ENCODE assay signal across 12 cellular contexts in the genomic region with DNA sequence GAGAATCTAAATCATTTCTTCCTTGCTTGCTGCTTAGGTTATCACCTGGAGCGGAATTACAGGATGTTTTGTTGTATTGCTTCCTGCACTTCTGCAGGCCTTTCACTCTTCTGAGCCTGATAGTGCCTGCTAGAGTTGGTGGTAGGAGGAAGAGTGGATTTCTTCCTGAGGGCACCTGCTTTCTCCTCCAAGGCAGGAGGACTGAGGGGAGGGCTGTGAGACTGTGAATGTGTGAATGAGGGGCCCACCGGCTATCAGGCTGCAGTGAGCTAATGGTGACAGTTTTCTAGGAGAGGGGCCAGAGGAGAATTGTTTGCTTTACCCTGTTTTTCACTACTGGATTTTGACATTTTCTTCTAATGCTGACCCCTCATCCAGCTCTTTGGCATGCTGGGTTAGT. TPM values are rescaled to one million over a fixed set of nuclear protein-coding genes. Genes with fewer than 3 reads are reported as not detected.
A peak's percentile ranks its signal among the peaks of the same experiment; 100 is the strongest.
DNase-seq lines count a peak whose midpoint lies in the region; ATAC-seq and TF ChIP-seq lines count a peak whose summit lies in the region.
"Had no signal": no experiment of that assay in that cellular context is flagged by ENCODE, and none has a peak within 500 bp of the region (broad histone marks: within the 10 kb centered on the region; RNA-seq: fewer than 3 reads in every experiment).

No MANE protein-coding gene starts in this region.

- no peaks in the 10 kb centered on the region for H3K9me3 Mint-ChIP-seq in naive thymus-derived CD4-positive, alpha-beta T cell

- H3K4me3 Mint-ChIP-seq in naive thymus-derived CD4-positive, alpha-beta T cell, result peak overlapping the region in 6 of 10 donors; percentile 39 to 71 (median 64)

- peaks cover 0 to 12% (median 8%) of the 10 kb centered on the region in 7 donors for H3K4me1 Mint-ChIP-seq in naive thymus-derived CD4-positive, alpha-beta T cell

- CTCF ChIA-PET in naive thymus-derived CD4-positive, alpha-beta T cell (lab: Charles Lee), result no interaction called here

- H3K27ac ChIP-seq in heart left ventricle, result peak overlapping the region; percentile 64 to 96 (median 86)
- peak overlapping the region; percentile 34 for H3K27ac ChIP-seq in colonic mucosa
- H3K27ac ChIP-seq in naive thymus-derived CD4-positive, alpha-beta T cell (ENCODE audit: low read depth, low read length), result no peak overlapping the region
- H3K27ac ChIP-seq in uterus, result peak overlapping the region; percentile 93 to 95

- peaks cover 0 to 53% (median 23%) of the 10 kb centered on the region in 12 donors for H3K4me1 ChIP-seq in heart left ventricle
- H3K4me1 ChIP-seq in colonic mucosa, result no peaks in the 10 kb centered on the region
- peaks cover 0 to 3% of the 10 kb centered on the region in 2 donors for H3K4me1 ChIP-seq in naive thymus-derived CD4-positive, alpha-beta T cell (ENCODE audit: control insufficient read depth in 2 of 2, insufficient read depth in 2 of 2, low read length in 2 of 2)
- H3K4me1 ChIP-seq in uterus, result peaks cover 7 to 10% of the 10 kb centered on the region in 2 donors

- DNase-seq in heart left ventricle (no peak), Right ventricle myocardium inferior (ENCODE audit: missing footprints) (no peak), colonic mucosa (no peak), uterus (no peak), GM03348 (ENCODE audit: low spot score) (no peak), GM20000 (ENCODE audit: low spot score) (no peak), NCI-H2081 treated with DMSO at 0.1 percent for 48 hours (lab: John Stamatoyannopoulos, UW) (no peak)
- DNase-seq in naive thymus-derived CD4-positive, alpha-beta T cell, result no peak
- DNase-seq: mucosa of descending colon; NCI-H2081; stimulated activated CD4-positive, alpha-beta T cell treated with anti-CD3 and anti-CD28 coated beads, Interleukin-4, amount 100 ng/mL, for 4 hours had no signal

- H3K36me3 ChIP-seq in heart left ventricle (peaks cover 0 to 11% (median 0%) of the 10 kb centered on the region in 9 donors), colonic mucosa (no peaks in the 10 kb centered on the region), uterus (no peaks in the 10 kb centered on the region)
- H3K36me3 ChIP-seq in naive thymus-derived CD4-positive, alpha-beta T cell (ENCODE audit: control insufficient read depth in 2 of 3, insufficient read depth in 3 of 3, low read length in 3 of 3), result no peaks in the 10 kb centered on the region

- H3K9me3 ChIP-seq in heart left ventricle (no peaks in the 10 kb centered on the region), colonic mucosa (no peaks in the 10 kb centered on the region), uterus (no peaks in the 10 kb centered on the region)
- H3K9me3 ChIP-seq in naive thymus-derived CD4-positive, alpha-beta T cell (ENCODE audit: control insufficient read depth in 2 of 3, low read length in 3 of 3), result no peaks in the 10 kb centered on the region
- H3K9me3 ChIP-seq: mucosa of descending colon had no signal

- peak overlapping the region in 2 of 12 donors; percentile 71 to 93 for H3K4me3 ChIP-seq in heart left ventricle
- H3K4me3 ChIP-seq in colonic mucosa, result no peak overlapping the region
- H3K4me3 ChIP-seq in naive thymus-derived CD4-positive, alpha-beta T cell (ENCODE audit: low read length), result no peak overlapping the region
- no peak overlapping the region for H3K4me3 ChIP-seq in uterus
- H3K4me3 ChIP-seq: mucosa of descending colon had no signal

- intact Hi-C loops in heart left ventricle (cut with DNase I), result loop anchor here in 9 of 10 donors (5.0 kb wide), 3 partner anchors 34 to 104 kb away; a partner anchor contains a TSS
- intact Hi-C loops in Right ventricle myocardium inferior (cut with DNase I), result loop anchor here (2.0 to 5.0 kb wide), 2 partner anchors 41 to 374 kb away; a partner anchor contains a TSS
- intact Hi-C loops in colonic mucosa (cut with DNase I), result loop anchor here (5.0 kb wide), 2 partner anchors 44 to 99 kb away; a partner anchor contains a TSS
- intact Hi-C loops in naive thymus-derived CD4-positive, alpha-beta T cell (cut with micrococcal nuclease), result no loop called here
- intact Hi-C loops in uterus (cut with DNase I; ENCODE audit: low total_unique reads), result no loop called here

- peaks cover 0 to 20% (median 0%) of the 10 kb centered on the region in 9 donors for H3K27me3 ChIP-seq in heart left ventricle
- no peaks in the 10 kb centered on the region for H3K27me3 ChIP-seq in colonic mucosa
- H3K27me3 ChIP-seq in naive thymus-derived CD4-positive, alpha-beta T cell (ENCODE audit: control insufficient read depth in 2 of 2, insufficient read depth in 2 of 2, low read length in 2 of 2), result peaks cover 0 to 3% of the 10 kb centered on the region in 2 donors
- H3K27me3 ChIP-seq in uterus, result no peaks in the 10 kb centered on the region

- ATAC-seq in heart left ventricle (no peak), Right ventricle myocardium inferior (no peak)
- no peak for ATAC-seq in naive thymus-derived CD4-positive, alpha-beta T cell

- H3K36me3 Mint-ChIP-seq in naive thymus-derived CD4-positive, alpha-beta T cell, result no peaks in the 10 kb centered on the region

- peaks cover 12 to 33% (median 27%) of the 10 kb centered on the region in 5 donors for H3K27me3 Mint-ChIP-seq in naive thymus-derived CD4-positive, alpha-beta T cell

- no peak overlapping the region for H3K9ac ChIP-seq in colonic mucosa (ENCODE audit: low read depth in 2 of 2, low read length in 2 of 2)

- H3K27ac Mint-ChIP-seq in naive thymus-derived CD4-positive, alpha-beta T cell, result no peak overlapping the region

- TF ChIP-seq POLR2A in heart left ventricle (IDR thresholded peaks at IDR 0.05) (no peak), uterus (IDR thresholded peaks at IDR 0.05) (no peak)

- TF ChIP-seq CTCF in heart left ventricle (IDR thresholded peaks at IDR 0.05) (no peak), colonic mucosa (IDR thresholded peaks at IDR 0.05) (no peak), uterus (IDR thresholded peaks at IDR 0.05) (no peak), GM20000 (IDR thresholded peaks at IDR 0.05; ENCODE audit: extremely low read depth, missing control alignments) (no peak)

- 57 to 71% (median 68%) methylated on average over 2 of the region's 2 CpGs for WGBS in heart left ventricle, 4 donors

- POLR2A ChIA-PET in naive thymus-derived CD4-positive, alpha-beta T cell (lab: Charles Lee), result no interaction called here

RNA-seq across cellular contexts. Expression of a gene that starts 39.0 kb away (rescaled TPM):
- total RNA-seq in heart left ventricle (10 to 100 TPM; 15.0 to 34.9 (median 20.5) TPM), Right ventricle myocardium inferior (20.7 TPM), colonic mucosa (10 to 100 TPM in 1 of 2 donors, 1 to 10 TPM in 1; 4.0 to 13.8 TPM), uterus (10 to 100 TPM; 38.7 to 63.0 (median 51.4) TPM)
- 10 to 100 TPM in 1 of 2 donors, 1 to 10 TPM in 1; 3.9 to 10.6 TPM for polyA plus RNA-seq in heart left ventricle
- total RNA-seq in naive thymus-derived CD4-positive, alpha-beta T cell, result 10 to 100 TPM in 1 of 5 experiments, 1 to 10 TPM in 2, under 1 TPM in 2; 0.50 to 10.4 (median 1.3) TPM
- polyA plus RNA-seq in naive thymus-derived CD4-positive, alpha-beta T cell, result 1 to 10 TPM in 1 of 2 donors, under 1 TPM in 1; 0.76 to 2.0 TPM

RNA-seq across cellular contexts. Expression of a gene that starts 49.1 kb away (rescaled TPM):
- total RNA-seq in heart left ventricle (100 to 1,000 TPM; 110 to 179 (median 160) TPM), Right ventricle myocardium inferior (157 TPM), colonic mucosa (10 to 100 TPM; 67.3 to 73.4 TPM), uterus (10 to 100 TPM; 11.8 to 32.7 (median 24.7) TPM)
- polyA plus RNA-seq in heart left ventricle, result 10 to 100 TPM; 48.7 to 98.3 TPM
- total RNA-seq in naive thymus-derived CD4-positive, alpha-beta T cell, result 10 to 100 TPM; 13.1 to 31.0 (median 17.8) TPM
- 10 to 100 TPM; 24.2 to 25.9 TPM for polyA plus RNA-seq in naive thymus-derived CD4-positive, alpha-beta T cell

RNA-seq across cellular contexts. Expression of a gene that starts 57.4 kb away (rescaled TPM):
- 1 to 10 TPM in 8 of 9 donors, under 1 TPM in 1; 0.79 to 8.3 (median 2.0) TPM for total RNA-seq in heart left ventricle
- polyA plus RNA-seq in heart left ventricle, result 1 to 10 TPM; 2.3 to 2.9 TPM
- total RNA-seq in Right ventricle myocardium inferior, result 1.9 TPM
- 1 to 10 TPM; 7.3 to 8.8 TPM for total RNA-seq in colonic mucosa
- not detected for total RNA-seq in naive thymus-derived CD4-positive, alpha-beta T cell
- polyA plus RNA-seq in naive thymus-derived CD4-positive, alpha-beta T cell, result under 1 TPM in 1 of 2 donors, not detected in 1; 0.26 TPM
- 1 to 10 TPM in 2 of 4 donors, not detected in 2; 1.6 to 2.4 TPM for total RNA-seq in uterus
- total RNA-seq: HT1080 had no signal

Comparison
In these comparisons a context has a peak if more than half of its experiments do, and no peak if none do; other contexts are left out.
1. intact Hi-C loops: an anchor here in heart left ventricle (5.0 kb wide), Right ventricle myocardium inferior (2.0 to 5.0 kb wide) and colonic mucosa (5.0 kb wide); none called in naive thymus-derived CD4-positive, alpha-beta T cell and uterus.